9 cellular contexts compared by ENCODE assay signal in genomic region chr21:39660596-39660995, GRCh38. TPM values are rescaled to one million over a fixed set of nuclear protein-coding genes. Genes with fewer than 3 reads are reported as not detected.
DNase-seq lines count a peak whose midpoint lies in the region; ATAC-seq and TF ChIP-seq lines count a peak whose summit lies in the region.
"Had no signal": no experiment of that assay in that cellular context is flagged by ENCODE, and none has a peak within 500 bp of the region (broad histone marks: within the 10 kb centered on the region; RNA-seq: fewer than 3 reads in every experiment).

No MANE protein-coding gene starts in this region.

- H3K36me3 ChIP-seq in SJSA1: no peaks in the 10 kb centered on the region

- H3K9me3 ChIP-seq in SJSA1 (replicated peaks): no peaks in the 10 kb centered on the region

- no peaks in the 10 kb centered on the region for H3K27me3 ChIP-seq in SJSA1 (replicated peaks)

- H3K4me1 ChIP-seq in SJSA1 (replicated peaks): peaks cover 17% of the 10 kb centered on the region

- ATAC-seq in GM21526 (IDR thresholded peaks at IDR 0.05; ENCODE audit: low FRiP score, unreplicated experiment) (no peak), GM21717 (IDR thresholded peaks at IDR 0.05; ENCODE audit: unreplicated experiment) (no peak)

- peak overlapping the region; percentile 17 for H3K4me3 ChIP-seq in SJSA1
- peak overlapping the region; percentile 0 to 28 for H3K4me3 ChIP-seq in foreskin fibroblast (ENCODE audit: low read depth in 1 of 2, low read length in 2 of 2)

- TF ChIP-seq CTCF in foreskin fibroblast (IDR thresholded peaks at IDR 0.05; ENCODE audit: low read depth, low read length): no peak

- DNase-seq in EL (peak; percentile 86), SJSA1 (ENCODE audit: low read depth in 1 of 2, low spot score in 2 of 2) (peak; percentile 88), foreskin fibroblast (peak; percentile 83 to 92), renal cortical epithelial cell (ENCODE audit: low read depth) (peak; percentile 76), erythroblast (lab: John Stamatoyannopoulos, UW) (no peak), NCI-H1417 (lab: John Stamatoyannopoulos, UW) (no peak)

- no peak for TF ChIP-seq POLR2A in erythroblast (IDR thresholded peaks at IDR 0.05; ENCODE audit: low read length)

- H3K27ac ChIP-seq in SJSA1: peak overlapping the region; percentile 83

RNA-seq across cellular contexts. Expression of gene B3GALT5, which starts 47.9 kb away (rescaled TPM):
- 0.76 and 1.2 TPM in 2 replicates for total RNA-seq in SJSA1 (2014; rRNA removed; shearing (Covaris generic))
- total RNA-seq in renal cortical epithelial cell: 2.3 and 8.7 TPM in 2 replicates
- total RNA-seq: lung microvascular endothelial cell had no signal

Comparison
In these comparisons a context has a peak if more than half of its experiments do, and no peak if none do; other contexts are left out.
1. DNase-seq: peak in EL (single experiment), SJSA1 (2 of 2), foreskin fibroblast (2 of 2) and renal cortical epithelial cell (single experiment); none in erythroblast (0 of 2) and NCI-H1417 (0 of 3).